In genomic region chrX:22025751-22026150, GRCh38 we compare ENCODE assay signal across 24 cellular contexts. TPM values are rescaled to one million over a fixed set of nuclear protein-coding genes. Genes with fewer than 3 reads are reported as not detected.
"Had no signal": no experiment of that assay in that cellular context is flagged by ENCODE, and none has a peak within 500 bp of the region (broad histone marks: within the 10 kb centered on the region; RNA-seq: fewer than 3 reads in every experiment).

No MANE protein-coding gene starts in this region.

- ATAC-seq: activated CD4-positive, alpha-beta T cell treated with anti-CD3 and anti-CD28 coated beads for 36 hours; activated T-helper 17 cell treated with anti-CD3 and anti-CD28 coated beads, Interleukin-2, amount 50 U/mL, for 72 hours; left lung; naive thymus-derived CD4-positive, alpha-beta T cell; stimulated activated effector memory CD8-positive, alpha-beta T cell treated with anti-CD3 and anti-CD28 coated beads, Interleukin-12 subunit alpha, Interleukin-12 subunit beta, amount 100 ng/mL, for 72 hours; stimulated activated naive CD8-positive, alpha-beta T cell treated with anti-CD3 and anti-CD28 coated beads, Interleukin-15, amount 100 ng/mL, for 72 hours had no signal

- H3K4me1 ChIP-seq: adrenal gland, left lung, neural progenitor cell, prostate gland, tibial artery had no signal

- FAIRE-seq: urothelium cell line had no signal

- H3K4me3 ChIP-seq: adrenal gland, left lung, lung, neural progenitor cell, prostate gland, tibial artery had no signal

- DNase-seq: activated B cell treated with CpG ODN at 0.5 μM for 24 hours; activated CD4-positive, alpha-beta T cell treated with anti-CD3 and anti-CD28 coated beads for 36 hours; activated CD4-positive, alpha-beta T cell treated with anti-CD3 and anti-CD28 coated beads, Interleukin-2, amount 50 U/mL, for 4 hours; activated CD8-positive, alpha-beta memory T cell treated with anti-CD3 and anti-CD28 coated beads for 24 hours; activated CD8-positive, alpha-beta memory T cell treated with anti-CD3 and anti-CD28 coated beads, Interleukin-2, amount 50 U/mL, for 4 hours; activated naive CD4-positive, alpha-beta T cell; activated T-cell treated with anti-CD3 and anti-CD28 coated beads, Interleukin-2, amount 50 U/mL, for 24 hours; adrenal gland; foreskin fibroblast; immature natural killer cell; kidney glomerular epithelial cell; left lung; naive thymus-derived CD4-positive, alpha-beta T cell; stimulated activated CD4-positive, alpha-beta T cell treated with anti-CD3 and anti-CD28 coated beads, Interleukin-1b, Interleukin-23, amount 100 ng/mL, for 48 hours; stimulated activated naive CD8-positive, alpha-beta T cell treated with anti-CD3 and anti-CD28 coated beads, Interleukin-15, amount 100 ng/mL, for 72 hours; T1000; tibial artery had no signal

- H3K27ac ChIP-seq: adrenal gland, epithelial cell of prostate, left lung, neural progenitor cell, prostate gland, tibial artery had no signal

- H3K27me3 ChIP-seq: adrenal gland, left lung, neural progenitor cell, tibial artery had no signal

- H3K9me3 ChIP-seq: adrenal gland, left lung, prostate gland, tibial artery had no signal

- H3K36me3 ChIP-seq: adrenal gland, left lung, neural progenitor cell, prostate gland, tibial artery had no signal

RNA-seq across cellular contexts. Expression of gene PHEX, which starts 6.4 kb away (rescaled TPM):
- polyA plus RNA-seq: immature natural killer cell; naive thymus-derived CD4-positive, alpha-beta T cell had no signal
